Comparison of ENCODE assay signal across 20 cellular contexts in genomic region chr2:55869637-55870325, GRCh38. TPM values are rescaled to one million over a fixed set of nuclear protein-coding genes. Genes with fewer than 3 reads are reported as not detected.
DNase-seq lines count a peak whose midpoint lies in the region; ATAC-seq and TF ChIP-seq lines count a peak whose summit lies in the region.
"Had no signal": no experiment of that assay in that cellular context is flagged by ENCODE, and none has a peak within 500 bp of the region (broad histone marks: within the 10 kb centered on the region; RNA-seq: fewer than 3 reads in every experiment).

No MANE protein-coding gene starts in this region.

- TF ChIP-seq CTCF in right atrium auricular region (IDR thresholded peaks at IDR 0.05) (no peak), astrocyte of the cerebellum (IDR thresholded peaks at IDR 0.05; ENCODE audit: low read depth, low read length, missing control alignments) (no peak), gastroesophageal sphincter (IDR thresholded peaks at IDR 0.05) (no peak)

- no peak for TF ChIP-seq POLR2A in gastroesophageal sphincter (IDR thresholded peaks at IDR 0.05)

- TF ChIP-seq EP300 in gastroesophageal sphincter (IDR thresholded peaks at IDR 0.05): no peak

- no peaks in the 10 kb centered on the region for H3K36me3 ChIP-seq in right atrium auricular region
- H3K36me3 ChIP-seq in gastroesophageal sphincter: no peaks in the 10 kb centered on the region
- H3K36me3 ChIP-seq: prostate gland had no signal

- H3K27me3 ChIP-seq in right atrium auricular region (no peaks in the 10 kb centered on the region), gastroesophageal sphincter (no peaks in the 10 kb centered on the region)
- H3K27me3 ChIP-seq: heart left ventricle, upper lobe of left lung had no signal

- H3K4me1 ChIP-seq in right atrium auricular region (peaks cover 0 to 15% of the 10 kb centered on the region in 2 donors), gastroesophageal sphincter (no peaks in the 10 kb centered on the region)
- H3K4me1 ChIP-seq: prostate gland, upper lobe of left lung had no signal

- 54 to 74% methylated on average over 5 of the region's 5 CpGs for WGBS in gastroesophageal sphincter (ENCODE audit: low coverage in 1 of 2), 2 donors

- H3K9me3 ChIP-seq in right atrium auricular region: no peaks in the 10 kb centered on the region
- H3K9me3 ChIP-seq in gastroesophageal sphincter: no peaks in the 10 kb centered on the region
- H3K9me3 ChIP-seq: heart left ventricle, prostate gland, upper lobe of left lung had no signal

- in situ Hi-C loops in astrocyte of the cerebellum (cut with HindIII; ENCODE audit: low sequenced_read_pairs): no loop called here

- intact Hi-C loops in left ventricle myocardium superior (cut with micrococcal nuclease): no loop called here

- no peak for DNase-seq in right atrium auricular region (ENCODE audit: low spot score)
- DNase-seq in left ventricle myocardium superior: no peak
- peak; percentile 86 for DNase-seq in astrocyte of the cerebellum (ENCODE audit: low read depth)
- no peak for DNase-seq in NCI-H2029 treated with DMSO at 0.1 percent for 48 hours (lab: John Stamatoyannopoulos, UW)
- DNase-seq in DMS 273 (lab: John Stamatoyannopoulos, UW; ENCODE audit: unreplicated experiment): no peak
- DNase-seq in effector CD8-positive, alpha-beta T cell (lab: John Stamatoyannopoulos, UW): no peak
- DNase-seq: activated CD8-positive, alpha-beta T cell treated with anti-CD3 and anti-CD28 coated beads for 36 hours; activated naive CD8-positive, alpha-beta T cell treated with anti-CD3 and anti-CD28 coated beads, Interleukin-2, amount 50 U/mL, for 24 hours; activated T-cell treated with anti-CD3 and anti-CD28 coated beads, Interleukin-2, amount 50 U/mL, for 72 hours; heart left ventricle; NCI-H1694 treated with DMSO at 0.1 percent for 48 hours; SHP77; stimulated activated naive B cell treated with anti-CD40 and anti-IgM and Interleukin-4, amounts not matched to agents 10 μg/mL and 1 μg/mL and 100 μg/mL, for 72 hours; upper lobe of left lung had no signal

- ATAC-seq in left ventricle myocardium superior: no peak
- peak; percentile 37 for ATAC-seq in gastroesophageal sphincter
- no peak for ATAC-seq in HG03571 (IDR thresholded peaks at IDR 0.05; ENCODE audit: unreplicated experiment)
- ATAC-seq: activated CD8-positive, alpha-beta T cell treated with anti-CD3 and anti-CD28 coated beads for 36 hours; activated naive CD8-positive, alpha-beta T cell treated with anti-CD3 and anti-CD28 coated beads, Interleukin-2, amount 50 U/mL, for 24 hours; activated T-cell treated with anti-CD3 and anti-CD28 coated beads, Interleukin-2, amount 50 U/mL, for 72 hours; GM12878; stimulated activated naive B cell treated with anti-CD40 and anti-IgM and Interleukin-4, amounts not matched to agents 10 μg/mL and 1 μg/mL and 100 μg/mL, for 72 hours had no signal

- H3K27ac ChIP-seq in right atrium auricular region (peak overlapping the region; percentile 32 to 56), gastroesophageal sphincter (no peak overlapping the region)
- H3K27ac ChIP-seq: epithelial cell of prostate, prostate gland, upper lobe of left lung had no signal

- H3K4me3 ChIP-seq in right atrium auricular region (no peak overlapping the region), astrocyte of the cerebellum (ENCODE audit: low read depth, low read length) (no peak overlapping the region), gastroesophageal sphincter (no peak overlapping the region)
- H3K4me3 ChIP-seq: GM12878, heart left ventricle, prostate gland, upper lobe of left lung had no signal

RNA-seq across cellular contexts. Expression of gene EFEMP1, which starts 53.8 kb away (rescaled TPM):
- total RNA-seq in right atrium auricular region (100 to 1,000 TPM; 246 to 308 TPM), left ventricle myocardium superior (50.7 TPM), gastroesophageal sphincter (100 to 1,000 TPM in 1 of 4 donors, 10 to 100 TPM in 3; 70.5 to 141 (median 91.9) TPM)
- total RNA-seq: activated CD8-positive, alpha-beta T cell treated with anti-CD3 and anti-CD28 coated beads for 36 hours; activated T-cell treated with anti-CD3 and anti-CD28 coated beads, Interleukin-2, amount 50 U/mL, for 72 hours; T-helper 1 cell treated with Interleukin-12 subunit alpha and Interleukin-12 subunit beta and Interleukin-4 antibody, amounts not matched to agents 30 ng/mL and 1 ng/mL, for 36 hours had no signal

Comparison
In these comparisons a context has a peak if more than half of its experiments do, and no peak if none do; other contexts are left out.
1. H3K27ac ChIP-seq: peak in right atrium auricular region (2 of 2); none in gastroesophageal sphincter (0 of 4).